In the genomic region with DNA sequence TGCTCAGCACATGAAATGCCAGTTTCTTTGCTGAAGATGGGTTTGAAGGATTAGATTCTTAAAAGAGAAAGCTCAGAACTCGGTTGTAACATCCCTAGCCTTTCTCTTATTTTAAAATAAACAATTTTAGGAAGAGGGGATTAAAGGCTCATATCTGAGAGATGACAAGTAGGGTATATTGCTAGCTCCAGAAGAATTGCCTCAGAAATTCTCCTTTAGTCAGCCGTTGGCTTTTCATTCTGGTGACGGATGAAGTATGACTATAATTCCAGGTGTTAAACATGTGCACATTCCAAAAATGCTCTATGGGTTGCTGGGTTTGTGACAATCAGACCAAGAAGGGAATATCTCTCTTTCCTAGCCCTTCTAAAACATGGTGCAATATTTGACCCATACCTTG, we compare ENCODE assay signal across 1 cellular context.
TF ChIP-seq lines count a peak whose summit lies in the region.

No MANE protein-coding gene starts in this region.

TF ChIP-seq in WTC11, 78 proteins besides CTCF, POLR2A, EP300 and RAD21 (continued from another document):
- TF ChIP-seq, protein P1, sequence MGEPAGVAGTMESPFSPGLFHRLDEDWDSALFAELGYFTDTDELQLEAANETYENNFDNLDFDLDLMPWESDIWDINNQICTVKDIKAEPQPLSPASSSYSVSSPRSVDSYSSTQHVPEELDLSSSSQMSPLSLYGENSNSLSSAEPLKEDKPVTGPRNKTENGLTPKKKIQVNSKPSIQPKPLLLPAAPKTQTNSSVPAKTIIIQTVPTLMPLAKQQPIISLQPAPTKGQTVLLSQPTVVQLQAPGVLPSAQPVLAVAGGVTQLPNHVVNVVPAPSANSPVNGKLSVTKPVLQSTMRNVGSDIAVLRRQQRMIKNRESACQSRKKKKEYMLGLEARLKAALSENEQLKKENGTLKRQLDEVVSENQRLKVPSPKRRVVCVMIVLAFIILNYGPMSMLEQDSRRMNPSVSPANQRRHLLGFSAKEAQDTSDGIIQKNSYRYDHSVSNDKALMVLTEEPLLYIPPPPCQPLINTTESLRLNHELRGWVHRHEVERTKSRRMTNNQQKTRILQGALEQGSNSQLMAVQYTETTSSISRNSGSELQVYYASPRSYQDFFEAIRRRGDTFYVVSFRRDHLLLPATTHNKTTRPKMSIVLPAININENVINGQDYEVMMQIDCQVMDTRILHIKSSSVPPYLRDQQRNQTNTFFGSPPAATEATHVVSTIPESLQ (CRISPR knock-in tag; IDR thresholded peaks at IDR 0.05), result no peak
- no peak for TF ChIP-seq GRHL2 (CRISPR knock-in tag; IDR thresholded peaks at IDR 0.05; ENCODE audit: insufficient replicate concordance, severe bottlenecking)
- TF ChIP-seq IRF2 (CRISPR knock-in tag; IDR thresholded peaks at IDR 0.05; ENCODE audit: borderline replicate concordance, low read depth), result no peak
TF ChIP-seq in WTC11: peak in this region for 0.
